ENCODE assay signal across 1 cellular context in genomic region chr1:44030606-44031050, GRCh38.
TF ChIP-seq lines count a peak whose summit lies in the region.

No MANE protein-coding gene starts in this region.

TF ChIP-seq in HepG2, 621 proteins besides CTCF, POLR2A, EP300 and RAD21 (continued from another document and continues in another):
- no peak for TF ChIP-seq MNT (IDR thresholded peaks at IDR 0.05)
- TF ChIP-seq XRCC5 (optimal IDR thresholded peaks at IDR 0.05; ENCODE audit: low read length): no peak
- TF ChIP-seq ZNF317 (CRISPR knock-in tag; IDR thresholded peaks at IDR 0.05): no peak; the same call in 1 of the 2 replicates
- TF ChIP-seq SAFB2 (CRISPR knock-in tag; IDR thresholded peaks at IDR 0.05; ENCODE audit: borderline replicate concordance, low read depth): no peak
- TF ChIP-seq SNRNP70 (IDR thresholded peaks at IDR 0.05; ENCODE audit: low read depth, low read length): no peak
- TF ChIP-seq ZBTB14 (CRISPR knock-in tag; IDR thresholded peaks at IDR 0.05): 0 out of 2 replicates have a peak, but pooled peaks have one; percentile 33
- TF ChIP-seq ZNF891 (CRISPR knock-in tag; IDR thresholded peaks at IDR 0.05): no peak
- no peak for TF ChIP-seq FIP1L1 (IDR thresholded peaks at IDR 0.05; ENCODE audit: borderline replicate concordance, insufficient read depth, low read depth, low read length)
- TF ChIP-seq FUBP1 (CRISPR knock-in tag; IDR thresholded peaks at IDR 0.05; ENCODE audit: borderline replicate concordance): no peak
- no peak for TF ChIP-seq HNRNPH1 (optimal IDR thresholded peaks at IDR 0.05; ENCODE audit: low read depth, low read length)
- no peak for TF ChIP-seq ZNF207 (IDR thresholded peaks at IDR 0.05; ENCODE audit: borderline replicate concordance)
- no peak for TF ChIP-seq LCORL (IDR thresholded peaks at IDR 0.05)
- TF ChIP-seq LCORL (CRISPR knock-in tag; IDR thresholded peaks at IDR 0.05): no peak
- TF ChIP-seq ZFY (CRISPR knock-in tag; IDR thresholded peaks at IDR 0.05): no peak; the same call in 1 of the 2 replicates
- no peak for TF ChIP-seq NFYC (CRISPR knock-in tag; IDR thresholded peaks at IDR 0.05)
- no peak for TF ChIP-seq ZNF382 (CRISPR knock-in tag; IDR thresholded peaks at IDR 0.05; ENCODE audit: borderline replicate concordance)
- TF ChIP-seq, protein P1, sequence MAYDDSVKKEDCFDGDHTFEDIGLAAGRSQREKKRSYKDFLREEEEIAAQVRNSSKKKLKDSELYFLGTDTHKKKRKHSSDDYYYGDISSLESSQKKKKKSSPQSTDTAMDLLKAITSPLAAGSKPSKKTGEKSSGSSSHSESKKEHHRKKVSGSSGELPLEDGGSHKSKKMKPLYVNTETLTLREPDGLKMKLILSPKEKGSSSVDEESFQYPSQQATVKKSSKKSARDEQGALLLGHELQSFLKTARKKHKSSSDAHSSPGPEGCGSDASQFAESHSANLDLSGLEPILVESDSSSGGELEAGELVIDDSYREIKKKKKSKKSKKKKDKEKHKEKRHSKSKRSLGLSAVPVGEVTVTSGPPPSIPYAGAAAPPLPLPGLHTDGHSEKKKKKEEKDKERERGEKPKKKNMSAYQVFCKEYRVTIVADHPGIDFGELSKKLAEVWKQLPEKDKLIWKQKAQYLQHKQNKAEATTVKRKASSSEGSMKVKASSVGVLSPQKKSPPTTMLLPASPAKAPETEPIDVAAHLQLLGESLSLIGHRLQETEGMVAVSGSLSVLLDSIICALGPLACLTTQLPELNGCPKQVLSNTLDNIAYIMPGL (CRISPR knock-in tag; IDR thresholded peaks at IDR 0.05; ENCODE audit: borderline replicate concordance in 1 of 2, low read depth in 1 of 2): peak; percentile 49 to 71; a peak in 2 of 4 replicates
- no peak for TF ChIP-seq FOXK1 (CRISPR knock-in tag; IDR thresholded peaks at IDR 0.05; ENCODE audit: borderline replicate concordance, low read depth)
- TF ChIP-seq RXRB (CRISPR knock-in tag; IDR thresholded peaks at IDR 0.05; ENCODE audit: borderline replicate concordance): no peak
- TF ChIP-seq KLF12 (CRISPR knock-in tag; IDR thresholded peaks at IDR 0.05; ENCODE audit: borderline replicate concordance): no peak
- no peak for TF ChIP-seq JUN (CRISPR knock-in tag; IDR thresholded peaks at IDR 0.05)
- TF ChIP-seq ZNF354B (CRISPR knock-in tag; IDR thresholded peaks at IDR 0.05): no peak
- no peak for TF ChIP-seq ARHGAP35 (CRISPR knock-in tag; IDR thresholded peaks at IDR 0.05; ENCODE audit: borderline replicate concordance)
- TF ChIP-seq FOSL2 (CRISPR knock-in tag; IDR thresholded peaks at IDR 0.05): 0 out of 2 replicates have a peak, but pooled peaks have one; percentile 20
- peak; percentile 59; the same call in 1 of the 2 replicates for TF ChIP-seq ZNF777 (CRISPR knock-in tag; IDR thresholded peaks at IDR 0.05)
- no peak for TF ChIP-seq ZNF160 (CRISPR knock-in tag; IDR thresholded peaks at IDR 0.05)
- TF ChIP-seq WIZ (CRISPR knock-in tag; IDR thresholded peaks at IDR 0.05): no peak
- TF ChIP-seq, protein P2, sequence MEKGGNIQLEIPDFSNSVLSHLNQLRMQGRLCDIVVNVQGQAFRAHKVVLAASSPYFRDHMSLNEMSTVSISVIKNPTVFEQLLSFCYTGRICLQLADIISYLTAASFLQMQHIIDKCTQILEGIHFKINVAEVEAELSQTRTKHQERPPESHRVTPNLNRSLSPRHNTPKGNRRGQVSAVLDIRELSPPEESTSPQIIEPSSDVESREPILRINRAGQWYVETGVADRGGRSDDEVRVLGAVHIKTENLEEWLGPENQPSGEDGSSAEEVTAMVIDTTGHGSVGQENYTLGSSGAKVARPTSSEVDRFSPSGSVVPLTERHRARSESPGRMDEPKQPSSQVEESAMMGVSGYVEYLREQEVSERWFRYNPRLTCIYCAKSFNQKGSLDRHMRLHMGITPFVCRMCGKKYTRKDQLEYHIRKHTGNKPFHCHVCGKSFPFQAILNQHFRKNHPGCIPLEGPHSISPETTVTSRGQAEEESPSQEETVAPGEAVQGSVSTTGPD (CRISPR knock-in tag; IDR thresholded peaks at IDR 0.05): no peak
- no peak for TF ChIP-seq ZNF646 (CRISPR knock-in tag; IDR thresholded peaks at IDR 0.05)
- TF ChIP-seq ZNF639 (CRISPR knock-in tag; conservative IDR thresholded peaks at IDR 0.05): 0 out of 2 replicates have a peak, but pooled peaks have one; percentile 8
- TF ChIP-seq NFE2L1 (CRISPR knock-in tag; IDR thresholded peaks at IDR 0.05; ENCODE audit: borderline replicate concordance): no peak
- TF ChIP-seq, protein P3, sequence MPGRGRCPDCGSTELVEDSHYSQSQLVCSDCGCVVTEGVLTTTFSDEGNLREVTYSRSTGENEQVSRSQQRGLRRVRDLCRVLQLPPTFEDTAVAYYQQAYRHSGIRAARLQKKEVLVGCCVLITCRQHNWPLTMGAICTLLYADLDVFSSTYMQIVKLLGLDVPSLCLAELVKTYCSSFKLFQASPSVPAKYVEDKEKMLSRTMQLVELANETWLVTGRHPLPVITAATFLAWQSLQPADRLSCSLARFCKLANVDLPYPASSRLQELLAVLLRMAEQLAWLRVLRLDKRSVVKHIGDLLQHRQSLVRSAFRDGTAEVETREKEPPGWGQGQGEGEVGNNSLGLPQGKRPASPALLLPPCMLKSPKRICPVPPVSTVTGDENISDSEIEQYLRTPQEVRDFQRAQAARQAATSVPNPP (CRISPR knock-in tag; IDR thresholded peaks at IDR 0.05): no peak
- no peak for TF ChIP-seq AFF4 (CRISPR knock-in tag; IDR thresholded peaks at IDR 0.05)
- TF ChIP-seq ARID2 (CRISPR knock-in tag; IDR thresholded peaks at IDR 0.05; ENCODE audit: borderline replicate concordance): peak; percentile 89
- TF ChIP-seq ZFP36L2 (CRISPR knock-in tag; IDR thresholded peaks at IDR 0.05): no peak
- TF ChIP-seq FOXO1 (CRISPR knock-in tag; IDR thresholded peaks at IDR 0.05): no peak
- TF ChIP-seq SSRP1 (CRISPR knock-in tag; IDR thresholded peaks at IDR 0.05): no peak
- TF ChIP-seq SATB2 (CRISPR knock-in tag; IDR thresholded peaks at IDR 0.05): 0 out of 2 replicates have a peak, but pooled peaks have one; percentile 18
- TF ChIP-seq SP140L (CRISPR knock-in tag; IDR thresholded peaks at IDR 0.05; ENCODE audit: borderline replicate concordance): no peak
